In genomic region chr13:42628666-42629065, GRCh38 we compare ENCODE assay signal across 2 cellular contexts.
TF ChIP-seq lines count a peak whose summit lies in the region.

No MANE protein-coding gene starts in this region.

TF ChIP-seq in HepG2, 621 proteins besides CTCF, POLR2A, EP300 and RAD21:
- TF ChIP-seq ZNF138 (CRISPR knock-in tag; IDR thresholded peaks at IDR 0.05; ENCODE audit: low read depth) (no peak), CEBPB (IDR thresholded peaks at IDR 0.05; ENCODE audit: borderline replicate concordance, low read depth, low read length) (0 out of 2 replicates have a peak, but pooled peaks have one; percentile 9)
TF ChIP-seq in HepG2: peak in this region for 1.

TF ChIP-seq in IMR-90, 13 proteins besides CTCF, POLR2A, EP300 and RAD21:
- TF ChIP-seq BHLHE40 (IDR thresholded peaks at IDR 0.05; ENCODE audit: low read depth, low read length) (no peak), CHD1 (IDR thresholded peaks at IDR 0.05; ENCODE audit: low read depth, low read length) (no peak), RFX5 (IDR thresholded peaks at IDR 0.05; ENCODE audit: low read depth, low read length) (no peak), USF2 (IDR thresholded peaks at IDR 0.05; ENCODE audit: low read depth, low read length) (no peak), CEBPB (IDR thresholded peaks at IDR 0.05; ENCODE audit: low read depth, low read length) (peak; percentile 75), NFE2L2 (IDR thresholded peaks at IDR 0.05; ENCODE audit: low read depth, low read length) (no peak)
TF ChIP-seq in IMR-90: peak in this region for 1.
